14 cellular contexts compared by ENCODE assay signal in the genomic region with DNA sequence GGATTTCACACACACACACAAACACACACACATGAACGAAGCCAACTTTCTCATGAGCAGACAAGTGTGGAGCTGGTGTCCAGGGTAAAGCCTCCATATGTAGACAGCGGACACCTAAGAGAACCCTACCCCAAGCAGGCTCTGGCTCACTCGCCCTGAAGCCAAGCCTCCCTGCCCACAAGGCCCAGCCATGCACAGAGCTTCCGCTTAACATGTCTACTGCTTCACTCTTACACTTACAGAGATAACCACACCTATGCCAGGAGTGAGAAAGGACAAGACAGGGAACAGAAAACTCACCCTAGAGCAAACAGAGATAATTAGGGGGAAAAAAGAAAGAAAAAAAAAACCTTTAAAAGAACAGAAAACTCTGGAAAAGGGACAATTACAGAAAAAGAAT.
DNase-seq lines count a peak whose midpoint lies in the region; ATAC-seq and TF ChIP-seq lines count a peak whose summit lies in the region.
"Had no signal": no experiment of that assay in that cellular context is flagged by ENCODE, and none has a peak within 500 bp of the region (broad histone marks: within the 10 kb centered on the region; RNA-seq: fewer than 3 reads in every experiment).

No MANE protein-coding gene starts in this region.

- H3K4me2 ChIP-seq in KMS-11, result peak overlapping the region; percentile 93; the same call in 1 of the 2 replicates
- H3K4me2 ChIP-seq: PC-9 had no signal

- peak overlapping the region; percentile 93; the same call in 1 of the 2 replicates for H3K27ac ChIP-seq in KMS-11
- H3K27ac ChIP-seq: 22Rv1, PC-9, testis had no signal

- in situ Hi-C loops in ACHN (cut with HindIII; ENCODE audit: low pct_ligation_motif_present, low pct_unique_long_range_greater_than_20kb, low sequenced_read_pairs), result loop anchor here (25.0 kb wide), 1 partner anchor 227 kb away; no protein-coding TSS in a partner anchor

- peaks cover 71% of the 10 kb centered on the region for H3K4me1 Mint-ChIP-seq in T-helper 1 cell treated with Interleukin-12 subunit alpha and Interleukin-12 subunit beta and Interleukin-4 antibody, amounts not matched to agents 30 μg/mL and 1 μg/mL, for 36 hours (ENCODE audit: low read depth)
- peaks cover 88% of the 10 kb centered on the region for H3K4me1 Mint-ChIP-seq in activated naive CD8-positive, alpha-beta T cell treated with anti-CD3 and anti-CD28 coated beads for 36 hours
- H3K4me1 Mint-ChIP-seq in natural killer cell treated with Interleukin-12 subunit alpha and Interleukin-12 subunit beta and Interleukin-15 and Interleukin-18, amount 100 ng/mL, for 72 hours (ENCODE audit: low read depth in 2 of 2), result peaks cover 76 to 79% of the 10 kb centered on the region in 2 donors

- no peak overlapping the region for H3K9ac ChIP-seq in KMS-11

- DNase-seq in T-helper 1 cell (no peak), ACHN (no peak), erythroblast (lab: John Stamatoyannopoulos, UW) (no peak)
- DNase-seq in activated naive CD8-positive, alpha-beta T cell treated with anti-CD3 and anti-CD28 coated beads for 36 hours, result no peak
- no peak for DNase-seq in natural killer cell treated with Interleukin-12 subunit alpha and Interleukin-12 subunit beta and Interleukin-15 and Interleukin-18, amount 100 ng/mL, for 72 hours (ENCODE audit: low spot score)
- DNase-seq: COR-L47, NCI-H1048, NCI-H510A, PC-9, testis had no signal

- no peak for TF ChIP-seq CTCF in KMS-11 (conservative IDR thresholded peaks at IDR 0.05; ENCODE audit: low read depth, low read length)

- no peaks in the 10 kb centered on the region for H3K36me3 ChIP-seq in KMS-11 (ENCODE audit: insufficient read depth)

- no peak for TF ChIP-seq POLR2A in erythroblast (IDR thresholded peaks at IDR 0.05; ENCODE audit: low read length)

- H3K4me1 ChIP-seq in KMS-11 (ENCODE audit: low read depth, poor library complexity, severe bottlenecking), result peaks cover 85% of the 10 kb centered on the region

- peak overlapping the region; percentile 26 for H3K27ac Mint-ChIP-seq in T-helper 1 cell treated with Interleukin-12 subunit alpha and Interleukin-12 subunit beta and Interleukin-4 antibody, amounts not matched to agents 30 μg/mL and 1 μg/mL, for 36 hours
- H3K27ac Mint-ChIP-seq in activated naive CD8-positive, alpha-beta T cell treated with anti-CD3 and anti-CD28 coated beads for 36 hours, result peak overlapping the region; percentile 95
- H3K27ac Mint-ChIP-seq in natural killer cell treated with Interleukin-12 subunit alpha and Interleukin-12 subunit beta and Interleukin-15 and Interleukin-18, amount 100 ng/mL, for 72 hours, result peak overlapping the region; percentile 86 to 95

- no peaks in the 10 kb centered on the region for H3K27me3 ChIP-seq in KMS-11 (ENCODE audit: insufficient read depth, low read depth)
- H3K27me3 ChIP-seq: testis had no signal

- peak in 1 of 2 donors; percentile 59 for ATAC-seq in natural killer cell treated with Interleukin-12 subunit alpha and Interleukin-12 subunit beta and Interleukin-15 and Interleukin-18, amount 100 ng/mL, for 72 hours
- ATAC-seq in GM18873 (IDR thresholded peaks at IDR 0.05; ENCODE audit: low FRiP score, unreplicated experiment), result no peak

- peak overlapping the region; percentile 56 for H3K4me3 Mint-ChIP-seq in T-helper 1 cell treated with Interleukin-12 subunit alpha and Interleukin-12 subunit beta and Interleukin-4 antibody, amounts not matched to agents 30 μg/mL and 1 μg/mL, for 36 hours
- peak overlapping the region; percentile 37 for H3K4me3 Mint-ChIP-seq in activated naive CD8-positive, alpha-beta T cell treated with anti-CD3 and anti-CD28 coated beads for 36 hours
- peak overlapping the region; percentile 73 for H3K4me3 Mint-ChIP-seq in natural killer cell treated with Interleukin-12 subunit alpha and Interleukin-12 subunit beta and Interleukin-15 and Interleukin-18, amount 100 ng/mL, for 72 hours

- no peaks in the 10 kb centered on the region for H3K9me3 Mint-ChIP-seq in T-helper 1 cell treated with Interleukin-12 subunit alpha and Interleukin-12 subunit beta and Interleukin-4 antibody, amounts not matched to agents 30 μg/mL and 1 μg/mL, for 36 hours
- H3K9me3 Mint-ChIP-seq in activated naive CD8-positive, alpha-beta T cell treated with anti-CD3 and anti-CD28 coated beads for 36 hours, result no peaks in the 10 kb centered on the region
- no peaks in the 10 kb centered on the region for H3K9me3 Mint-ChIP-seq in natural killer cell treated with Interleukin-12 subunit alpha and Interleukin-12 subunit beta and Interleukin-15 and Interleukin-18, amount 100 ng/mL, for 72 hours

- H3K27me3 Mint-ChIP-seq in T-helper 1 cell treated with Interleukin-12 subunit alpha and Interleukin-12 subunit beta and Interleukin-4 antibody, amounts not matched to agents 30 μg/mL and 1 μg/mL, for 36 hours (ENCODE audit: low read depth), result no peaks in the 10 kb centered on the region
- no peaks in the 10 kb centered on the region for H3K27me3 Mint-ChIP-seq in activated naive CD8-positive, alpha-beta T cell treated with anti-CD3 and anti-CD28 coated beads for 36 hours
- H3K27me3 Mint-ChIP-seq in natural killer cell treated with Interleukin-12 subunit alpha and Interleukin-12 subunit beta and Interleukin-15 and Interleukin-18, amount 100 ng/mL, for 72 hours, result no peaks in the 10 kb centered on the region

- no peak overlapping the region for H3K4me3 ChIP-seq in KMS-11 (IDR thresholded peaks at IDR 0.05; ENCODE audit: insufficient read depth, low read depth, low read length)
- H3K4me3 ChIP-seq: PC-9, testis had no signal

- no peak overlapping the region for H2AFZ ChIP-seq in KMS-11 (ENCODE audit: low read depth)
- H2AFZ ChIP-seq: PC-9 had no signal

- no peaks in the 10 kb centered on the region for H4K20me1 ChIP-seq in KMS-11 (ENCODE audit: insufficient read depth)

- H3K79me2 ChIP-seq in KMS-11 (ENCODE audit: insufficient read depth, low read depth), result peaks cover 97% of the 10 kb centered on the region

- H3K36me3 Mint-ChIP-seq in T-helper 1 cell treated with Interleukin-12 subunit alpha and Interleukin-12 subunit beta and Interleukin-4 antibody, amounts not matched to agents 30 μg/mL and 1 μg/mL, for 36 hours (ENCODE audit: low read depth), result peaks cover 20% of the 10 kb centered on the region
- peaks cover 21% of the 10 kb centered on the region for H3K36me3 Mint-ChIP-seq in activated naive CD8-positive, alpha-beta T cell treated with anti-CD3 and anti-CD28 coated beads for 36 hours
- H3K36me3 Mint-ChIP-seq in natural killer cell treated with Interleukin-12 subunit alpha and Interleukin-12 subunit beta and Interleukin-15 and Interleukin-18, amount 100 ng/mL, for 72 hours, result no peaks in the 10 kb centered on the region

Comparison
In these comparisons a context has a peak if more than half of its experiments do, and no peak if none do; other contexts are left out.
1. H3K27ac Mint-ChIP-seq: peak in every context shown above with its lines; median percentile 95 in activated naive CD8-positive, alpha-beta T cell treated with anti-CD3 and anti-CD28 coated beads for 36 hours; 90 in natural killer cell treated with Interleukin-12 subunit alpha and Interleukin-12 subunit beta and Interleukin-15 and Interleukin-18, amount 100 ng/mL, for 72 hours; 26 in T-helper 1 cell treated with Interleukin-12 subunit alpha and Interleukin-12 subunit beta and Interleukin-4 antibody, amounts not matched to agents 30 μg/mL and 1 μg/mL, for 36 hours.